ENCODE assay signal across 12 cellular contexts in genomic region chr1:156477526-156478249, GRCh38. TPM values are rescaled to one million over a fixed set of nuclear protein-coding genes. Genes with fewer than 3 reads are reported as not detected.
DNase-seq lines count a peak whose midpoint lies in the region; ATAC-seq, FAIRE-seq and TF ChIP-seq lines count a peak whose summit lies in the region.
"Had no signal": no experiment of that assay in that cellular context is flagged by ENCODE, and none has a peak within 500 bp of the region (broad histone marks: within the 10 kb centered on the region; RNA-seq: fewer than 3 reads in every experiment).

No MANE protein-coding gene starts in this region.

- H3K4me3 Mint-ChIP-seq in HFFc6, result no peak overlapping the region
- H3K4me3 Mint-ChIP-seq: activated naive CD8-positive, alpha-beta T cell treated with anti-CD3 and anti-CD28 coated beads, Interleukin-2, amount 10 ng/mL, durations not matched to agents 7 days and 5 days; nephron; T-helper 1 cell treated with Interleukin-12 subunit alpha and Interleukin-12 subunit beta and Interleukin-4 antibody, amounts not matched to agents 30 μg/mL and 1 μg/mL, for 36 hours had no signal

- 0 out of 2 replicates have a peak overlapping the region, but pooled peaks have one; percentile 6 for H2BK5ac ChIP-seq in H1 (ENCODE audit: low read depth, low read length)

- intact Hi-C loops in prostate gland (cut with DNase I), result loop anchor here (1.0 kb wide), 1 partner anchor 20 kb away; no protein-coding TSS in a partner anchor

- H2BK20ac ChIP-seq in H1 (ENCODE audit: low read length), result no peak overlapping the region

- no peaks in the 10 kb centered on the region; the same call in none of the 2 replicates for H3K79me1 ChIP-seq in H1 (ENCODE audit: low read depth, low read length)

- 92% methylated on average over 3 of the region's 3 CpGs; no CpG with 5 or more reads in 1 of the 2 experiments for WGBS in H1 (ENCODE audit: extremely low coverage in 1 of 2, insufficient coverage in 1 of 2, insufficient read length in 1 of 2, insufficient replicate concordance in 2 of 2, low coverage in 1 of 2, low lambda C conversion rate in 2 of 2, missing lambda C conversion rate in 1 of 2), 2 experiments
- WGBS in prostate gland, result 72% methylated on average over 3 of the region's 3 CpGs

- peaks cover 12% of the 10 kb centered on the region for H3K27me3 Mint-ChIP-seq in HFFc6 (ENCODE audit: insufficient read depth)
- H3K27me3 Mint-ChIP-seq: activated naive CD8-positive, alpha-beta T cell treated with anti-CD3 and anti-CD28 coated beads, Interleukin-2, amount 10 ng/mL, durations not matched to agents 7 days and 5 days had no signal

- H3K36me3 Mint-ChIP-seq in HFFc6 (ENCODE audit: low read depth), result peaks cover 72% of the 10 kb centered on the region

- TF ChIP-seq CTCF in HFFc6 (IDR thresholded peaks at IDR 0.05) (no peak), H1 (IDR thresholded peaks at IDR 0.05; ENCODE audit: control extremely low read depth in 1 of 3, insufficient read depth in 1 of 3, low read depth in 1 of 3, low read length in 3 of 3) (no peak), prostate gland (IDR thresholded peaks at IDR 0.05) (no peak)

- peaks cover 0 to 16% (median 11%) of the 10 kb centered on the region in 4 experiments; a peak in 6 of 7 replicates for H3K4me1 ChIP-seq in H1 (replicated peaks in 1 of 4; ENCODE audit: control insufficient read depth in 3 of 4, insufficient read depth in 4 of 4, low read length in 3 of 4)
- peaks cover 17% of the 10 kb centered on the region for H3K4me1 ChIP-seq in prostate gland (replicated peaks)

- H3K56ac ChIP-seq in H1 (replicated peaks; ENCODE audit: insufficient read length, low read depth, low read length), result no peak overlapping the region

- H3K4ac ChIP-seq in H1 (replicated peaks; ENCODE audit: insufficient read length, low read depth, low read length), result no peak overlapping the region

- peaks cover 50% of the 10 kb centered on the region for H3K4me1 Mint-ChIP-seq in HFFc6 (ENCODE audit: low read depth)

- no peak overlapping the region for H2BK120ac ChIP-seq in H1 (replicated peaks; ENCODE audit: low read depth, low read length)

- no peaks in the 10 kb centered on the region for H3K9me3 ChIP-seq in H1 (ENCODE audit: insufficient read depth in 2 of 2, low read depth in 1 of 2, low read length in 1 of 2)
- no peaks in the 10 kb centered on the region for H3K9me3 ChIP-seq in prostate gland

- TF ChIP-seq RAD21 in H1 (IDR thresholded peaks at IDR 0.05 in 1 of 2, conservative IDR thresholded peaks at IDR 0.05 in 1 of 2; ENCODE audit: low read depth in 2 of 2, low read length in 2 of 2), result no peak

- no peak overlapping the region for H2AK5ac ChIP-seq in H1 (ENCODE audit: low read depth, low read length)

- peak; percentile 34 for DNase-seq in AG20443 (ENCODE audit: low spot score)
- no peak for DNase-seq in HFFc6
- no peak for DNase-seq in H1 (ENCODE audit: low read depth in 1 of 2, low spot score in 2 of 2)
- no peak for DNase-seq in prostate gland (ENCODE audit: low spot score)
- no peak for DNase-seq in HuH-7.5 (ENCODE audit: low spot score)
- DNase-seq in hepatic stellate cell (ENCODE audit: low spot score), result no peak
- DNase-seq: activated naive CD8-positive, alpha-beta T cell treated with anti-CD3 and anti-CD28 coated beads, Interleukin-2, amount 10 ng/mL, durations not matched to agents 7 days and 5 days; NCI-H446 treated with DMSO at 0.1 percent for 48 hours had no signal

- ATAC-seq in HG03342 (IDR thresholded peaks at IDR 0.05; ENCODE audit: unreplicated experiment), result no peak
- ATAC-seq in GM21528 (IDR thresholded peaks at IDR 0.05; ENCODE audit: low FRiP score, unreplicated experiment), result no peak

- no peak overlapping the region for H3K27ac ChIP-seq in H1 (ENCODE audit: low read depth, low read length)
- H3K27ac ChIP-seq in prostate gland, result peak overlapping the region; percentile 81 to 92

- FAIRE-seq in H1 (lab: Jason Lieb, UNC), result no peak

- no peak overlapping the region for H3K23ac ChIP-seq in H1 (ENCODE audit: insufficient read length)

- peaks cover 5 to 46% (median 13%) of the 10 kb centered on the region in 4 experiments; a peak in 7 of 8 replicates for H3K36me3 ChIP-seq in H1 (ENCODE audit: control insufficient read depth in 2 of 4, insufficient read depth in 4 of 4, low read length in 3 of 4)
- peaks cover 11 to 39% of the 10 kb centered on the region in 2 donors for H3K36me3 ChIP-seq in prostate gland

- H3K9ac ChIP-seq in H1 (replicated peaks in 1 of 4; ENCODE audit: extremely low read depth in 1 of 4, low read depth in 3 of 4, low read length in 3 of 4), result no peak overlapping the region

- POLR2A ChIA-PET in H1 (lab: Charles Lee; ENCODE audit: partially characterized antibody), result interaction anchor here (0.5 to 1.6 kb wide), 5 partner anchors 9 to 218 kb away, joined by 3 to 6 read pairs (median 4); partner anchors contain the start of gene NAXE

- no peak overlapping the region for H3K4me2 ChIP-seq in H1 (ENCODE audit: insufficient read depth in 1 of 2, low read depth in 2 of 2, low read length in 2 of 2)

- no peaks in the 10 kb centered on the region for H3K9me3 Mint-ChIP-seq in HFFc6
- H3K9me3 Mint-ChIP-seq: activated naive CD8-positive, alpha-beta T cell treated with anti-CD3 and anti-CD28 coated beads, Interleukin-2, amount 10 ng/mL, durations not matched to agents 7 days and 5 days; nephron; T-helper 1 cell treated with Interleukin-12 subunit alpha and Interleukin-12 subunit beta and Interleukin-4 antibody, amounts not matched to agents 30 μg/mL and 1 μg/mL, for 36 hours had no signal

- H2AFZ ChIP-seq in H1 (ENCODE audit: low read length), result no peak overlapping the region

- H4K20me1 ChIP-seq in H1 (replicated peaks in 1 of 2; ENCODE audit: control insufficient read depth in 1 of 2, insufficient read depth in 2 of 2, low read length in 2 of 2), result peaks cover 0 to 7% of the 10 kb centered on the region in 2 experiments

- H3K27ac Mint-ChIP-seq in HFFc6, result peak overlapping the region; percentile 78
- H3K27ac Mint-ChIP-seq: activated naive CD8-positive, alpha-beta T cell treated with anti-CD3 and anti-CD28 coated beads, Interleukin-2, amount 10 ng/mL, durations not matched to agents 7 days and 5 days; nephron; T-helper 1 cell treated with Interleukin-12 subunit alpha and Interleukin-12 subunit beta and Interleukin-4 antibody, amounts not matched to agents 30 μg/mL and 1 μg/mL, for 36 hours had no signal

- no peak for TF ChIP-seq POLR2A in H1 (IDR thresholded peaks at IDR 0.05; ENCODE audit: control extremely low read depth in 1 of 2, low read depth in 2 of 2, low read length in 2 of 2)
- TF ChIP-seq POLR2A in prostate gland (IDR thresholded peaks at IDR 0.05), result no peak

- H3K4me3 ChIP-seq in H1 (ENCODE audit: extremely low read depth in 1 of 4, insufficient read depth in 2 of 4, low read depth in 3 of 4, low read length in 4 of 4) (no peak overlapping the region), prostate gland (no peak overlapping the region)

- no peak overlapping the region for H4K91ac ChIP-seq in H1 (replicated peaks; ENCODE audit: insufficient read length, low read length)

- no peak overlapping the region for H2BK15ac ChIP-seq in H1 (ENCODE audit: low read length)

- H2BK12ac ChIP-seq in H1 (ENCODE audit: low read depth, low read length), result no peak overlapping the region; the same call in 1 of the 2 replicates

- no peak overlapping the region; the same call in 1 of the 2 replicates for H4K8ac ChIP-seq in H1 (ENCODE audit: extremely low read depth, insufficient read depth, low read length)

- H3K79me2 ChIP-seq in H1 (ENCODE audit: control insufficient read depth in 1 of 2, insufficient read depth in 2 of 2, low read length in 2 of 2), result no peaks in the 10 kb centered on the region

- CTCF ChIA-PET in H1 (lab: Charles Lee; ENCODE audit: partially characterized antibody), result interaction anchor here (0.6 to 9.3 kb wide), 10 partner anchors 9 to 124 kb away, joined by 3 to 62 read pairs (median 6); partner anchors contain the start of gene GPATCH4

- H3K18ac ChIP-seq in H1 (ENCODE audit: extremely low read depth, low read length), result no peak overlapping the region

- H3K23me2 ChIP-seq in H1 (ENCODE audit: low read depth, low read length), result 0 out of 2 replicates have a peak, but pooled peaks cover 2% of the 10 kb centered on the region

- TF ChIP-seq EP300 in H1 (IDR thresholded peaks at IDR 0.05; ENCODE audit: borderline replicate concordance in 1 of 2, low read depth in 2 of 2, low read length in 2 of 2), result no peak

- H3K27me3 ChIP-seq in H1 (replicated peaks in 1 of 4; ENCODE audit: control insufficient read depth in 3 of 4, extremely low read depth in 1 of 4, insufficient read depth in 3 of 4, low read length in 3 of 4), result no peaks in the 10 kb centered on the region; a peak in 1 of 7 replicates
- no peaks in the 10 kb centered on the region for H3K27me3 ChIP-seq in prostate gland (replicated peaks; ENCODE audit: insufficient read depth)

- no peak overlapping the region for H4K5ac ChIP-seq in H1 (ENCODE audit: insufficient read length, low read depth, low read length)

- no peak overlapping the region for H3K14ac ChIP-seq in H1 (ENCODE audit: insufficient read length)

TF ChIP-seq in H1, 55 proteins besides CTCF, POLR2A, EP300 and RAD21:
- no peak for TF ChIP-seq NANOG (IDR thresholded peaks at IDR 0.05; ENCODE audit: insufficient read depth, low read depth, low read length, poor library complexity, severe bottlenecking)
- no peak for TF ChIP-seq SUZ12 (IDR thresholded peaks at IDR 0.05; ENCODE audit: low read length)
- TF ChIP-seq CTBP2 (IDR thresholded peaks at IDR 0.05; ENCODE audit: borderline replicate concordance, insufficient read depth, insufficient read length, low read length), result no peak
- TF ChIP-seq EGR1 (IDR thresholded peaks at IDR 0.05; ENCODE audit: borderline replicate concordance, low read depth, low read length), result no peak

RNA-seq across cellular contexts. Expression of gene MEF2D, which starts 22.9 kb away (rescaled TPM):
- 10 to 100 TPM; 50.0 to 60.1 (median 56.8) TPM for total RNA-seq in HFFc6 (2021; fragmentation: NEBNext Ultra II Directional; extraction: Animal tissue kit (Norgen Biotek cat#: 25700))
- total RNA-seq in H1 (2021; fragmentation: NEBNext Ultra II Directional; extraction: Animal tissue kit (Norgen Biotek cat#: 25700)), result 17.3 and 19.5 TPM in 2 replicates
- 20.3 and 44.4 TPM in 2 replicates for polyA plus RNA-seq in H1 (2011; rRNA removed)
- 12.4 TPM for polyA plus RNA-seq in H1 (2011; cell fraction: cytosol; rRNA removed)
- 19.5 TPM for polyA plus RNA-seq in H1 (2011; cell fraction: nucleus; rRNA removed)
- polyA plus RNA-seq in H1 (2012, experiment 1 of 2), result 10.3 to 14.6 TPM (median 12.8 TPM) in 4 replicates
- polyA plus RNA-seq in H1 (2012, experiment 2 of 2), result 8.1 TPM
- polyA plus RNA-seq in H1 (2013, experiment 1 of 2), result 9.1 TPM
- 8.8 TPM for polyA plus RNA-seq in H1 (2013, experiment 2 of 2)
- 6.7 and 7.7 TPM in 2 replicates for polyA minus RNA-seq in H1 (2011; rRNA and poly(A)+ RNA removed)
- polyA minus RNA-seq in H1 (2011; cell fraction: cytosol; rRNA and poly(A)+ RNA removed), result 14.5 TPM
- 9.3 TPM for polyA minus RNA-seq in H1 (2011; cell fraction: nucleus; rRNA and poly(A)+ RNA removed)
- 100 to 1,000 TPM in 1 of 2 donors, 10 to 100 TPM in 1; 52.1 to 128 TPM for total RNA-seq in prostate gland
